18 cellular contexts compared by ENCODE assay signal in the genomic region with DNA sequence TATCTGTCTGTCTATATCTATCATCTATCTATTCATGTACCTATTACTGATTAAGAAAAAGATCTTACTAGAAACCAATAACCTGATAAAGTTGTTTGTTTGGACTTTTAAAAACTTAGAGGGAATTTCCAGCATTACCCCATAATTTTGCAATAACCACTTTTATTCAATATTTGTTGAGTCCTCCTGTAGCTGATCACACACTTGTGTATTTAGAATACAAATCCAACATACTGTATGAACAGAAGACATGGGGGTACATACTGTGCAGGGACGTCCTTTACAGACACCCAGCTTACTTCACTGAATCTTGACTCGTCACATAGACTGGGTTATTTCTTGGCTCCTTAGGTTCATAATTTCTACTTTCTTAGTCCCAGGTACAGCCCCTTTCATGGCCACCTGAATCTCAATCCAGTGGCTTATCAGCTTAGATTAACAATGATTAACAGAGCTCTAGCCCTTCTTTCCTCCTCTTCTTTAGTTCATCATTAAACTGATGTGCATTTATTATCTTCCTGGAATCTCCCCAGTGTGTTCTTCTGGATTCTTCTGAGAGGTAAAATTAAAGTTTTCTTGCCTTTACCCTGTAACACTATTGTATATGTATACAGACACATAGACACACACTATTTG. TPM values are rescaled to one million over a fixed set of nuclear protein-coding genes. Genes with fewer than 3 reads are reported as not detected.
DNase-seq lines count a peak whose midpoint lies in the region; ATAC-seq and TF ChIP-seq lines count a peak whose summit lies in the region.
"Had no signal": no experiment of that assay in that cellular context is flagged by ENCODE, and none has a peak within 500 bp of the region (broad histone marks: within the 10 kb centered on the region; RNA-seq: fewer than 3 reads in every experiment).

No MANE protein-coding gene starts in this region.

- no peaks in the 10 kb centered on the region for H3K27me3 Mint-ChIP-seq in MCF 10A (ENCODE audit: insufficient read depth, unreplicated experiment)

- H3K27ac ChIP-seq in breast epithelium = no peak overlapping the region
- peak overlapping the region; percentile 83 for H3K27ac ChIP-seq in foreskin keratinocyte
- peak overlapping the region; percentile 32 for H3K27ac ChIP-seq in skeletal muscle tissue (ENCODE audit: low read depth, low read length)
- H3K27ac ChIP-seq: 22Rv1, BLaER1 had no signal

- intact Hi-C loops in MCF 10A (cut with micrococcal nuclease) (loop anchor here (2.0 kb wide), 2 partner anchors 25 to 69 kb away; no protein-coding TSS in a partner anchor), breast epithelium (cut with DNase I; ENCODE audit: low total_unique reads) (loop anchor here (10.0 kb wide), 1 partner anchor 337 kb away; no protein-coding TSS in a partner anchor)

- no peak for TF ChIP-seq CTCF in MCF 10A (IDR thresholded peaks at IDR 0.05; ENCODE audit: unreplicated experiment)
- TF ChIP-seq CTCF in breast epithelium (IDR thresholded peaks at IDR 0.05) = no peak
- TF ChIP-seq CTCF in foreskin keratinocyte (conservative IDR thresholded peaks at IDR 0.05) = no peak

- POLR2A ChIA-PET in MCF 10A (lab: Yijun Ruan, JAX) = interaction anchor here (0.6 to 3.9 kb wide), 19 partner anchors 9 to 888 kb away, joined by 3 to 31 read pairs (median 4); a partner anchor contains a TSS

- no peaks in the 10 kb centered on the region for H3K36me3 ChIP-seq in breast epithelium
- no peaks in the 10 kb centered on the region for H3K36me3 ChIP-seq in adipocyte (ENCODE audit: control insufficient read depth, insufficient read depth, low read length, severe bottlenecking)
- no peaks in the 10 kb centered on the region for H3K36me3 ChIP-seq in skeletal muscle tissue (ENCODE audit: control insufficient read depth in 3 of 3, insufficient read depth in 3 of 3, low read length in 3 of 3)
- H3K36me3 ChIP-seq: BLaER1 had no signal

- DNase-seq in MCF 10A (ENCODE audit: unreplicated experiment) (no peak), breast epithelium (ENCODE audit: low spot score in 2 of 2) (no peak), adipocyte (ENCODE audit: low read depth) (no peak), foreskin keratinocyte (no peak), NCI-H2196 (lab: John Stamatoyannopoulos, UW; ENCODE audit: unreplicated experiment) (no peak)
- no peak for DNase-seq in stimulated activated CD4-positive, alpha-beta T cell treated with anti-CD3 and anti-CD28 coated beads, Interleukin-4, amount 100 ng/mL, for 1 hour
- DNase-seq: CD8-positive, alpha-beta T cell; DMS79 treated with DMSO at 0.1 percent for 48 hours; KBM-7; NCI-H1417 treated with DMSO at 0.1 percent for 48 hours; NCI-H2029 treated with DMSO at 0.1 percent for 48 hours; NCI-H2171 treated with DMSO at 0.1 percent for 48 hours; NCI-H748 treated with DMSO at 0.1 percent for 48 hours had no signal

- no peaks in the 10 kb centered on the region for H3K9me3 Mint-ChIP-seq in MCF 10A (ENCODE audit: unreplicated experiment)
- H3K9me3 Mint-ChIP-seq: CD8-positive, alpha-beta T cell had no signal

- peak overlapping the region; percentile 31 for H3K4me3 Mint-ChIP-seq in MCF 10A (ENCODE audit: unreplicated experiment)
- H3K4me3 Mint-ChIP-seq: CD8-positive, alpha-beta T cell had no signal

- no peaks in the 10 kb centered on the region for H3K36me3 Mint-ChIP-seq in MCF 10A (ENCODE audit: insufficient read depth, unreplicated experiment)
- H3K36me3 Mint-ChIP-seq: CD8-positive, alpha-beta T cell had no signal

- H3K27me3 ChIP-seq in breast epithelium (no peaks in the 10 kb centered on the region), adipocyte (replicated peaks; ENCODE audit: control insufficient read depth, insufficient read depth, low read length) (no peaks in the 10 kb centered on the region), foreskin keratinocyte (no peaks in the 10 kb centered on the region), skeletal muscle tissue (ENCODE audit: control insufficient read depth in 3 of 3, insufficient read depth in 3 of 3, low read length in 3 of 3) (no peaks in the 10 kb centered on the region)
- H3K27me3 ChIP-seq: BLaER1 had no signal

- H3K4me3 ChIP-seq in breast epithelium (no peak overlapping the region), adipocyte (ENCODE audit: low read length) (no peak overlapping the region), skeletal muscle tissue (ENCODE audit: low read length in 3 of 3) (no peak overlapping the region)
- H3K4me3 ChIP-seq: BLaER1 had no signal

- ATAC-seq in foreskin keratinocyte (no peak), GM19035 (IDR thresholded peaks at IDR 0.05; ENCODE audit: unreplicated experiment) (no peak)
- ATAC-seq: CD8-positive, alpha-beta T cell had no signal

- H3K9ac ChIP-seq in adipocyte (ENCODE audit: low read length) = peak overlapping the region; percentile 21
- H3K9ac ChIP-seq in skeletal muscle tissue (ENCODE audit: low read depth in 1 of 3, low read length in 3 of 3) = no peak overlapping the region
- H3K9ac ChIP-seq: BLaER1 had no signal

- CTCF ChIA-PET in MCF 10A (lab: Yijun Ruan, JAX) = interaction anchor here (0.6 to 2.0 kb wide), 7 partner anchors 12 to 355 kb away, joined by 3 to 9 read pairs (median 4); no protein-coding TSS in a partner anchor

- no peak for TF ChIP-seq POLR2A in breast epithelium (IDR thresholded peaks at IDR 0.05)

- H3K4me1 Mint-ChIP-seq in MCF 10A (ENCODE audit: insufficient read depth, unreplicated experiment) = peaks cover 43% of the 10 kb centered on the region

- H3K9me3 ChIP-seq in breast epithelium (no peaks in the 10 kb centered on the region), adipocyte (ENCODE audit: control insufficient read depth, low read length) (no peaks in the 10 kb centered on the region), skeletal muscle tissue (ENCODE audit: control insufficient read depth in 3 of 3, low read length in 3 of 3) (no peaks in the 10 kb centered on the region)
- H3K9me3 ChIP-seq: BLaER1 had no signal

- peak overlapping the region; percentile 89 for H3K27ac Mint-ChIP-seq in MCF 10A (ENCODE audit: low read depth, unreplicated experiment)
- H3K27ac Mint-ChIP-seq: CD8-positive, alpha-beta T cell had no signal

- BruUV-seq in MCF 10A (replicated peaks; lab: Mats Ljungman, UMichigan) = TSS peak; percentile 93

- H3K4me1 ChIP-seq in breast epithelium = no peaks in the 10 kb centered on the region
- peaks cover 60% of the 10 kb centered on the region for H3K4me1 ChIP-seq in adipocyte (ENCODE audit: control insufficient read depth, insufficient read depth, low read length)
- H3K4me1 ChIP-seq in foreskin keratinocyte = peaks cover 37% of the 10 kb centered on the region
- H3K4me1 ChIP-seq in skeletal muscle tissue (ENCODE audit: control insufficient read depth in 3 of 3, insufficient read depth in 3 of 3, low read length in 3 of 3) = peaks cover 0 to 3% (median 0%) of the 10 kb centered on the region in 3 donors
- H3K4me1 ChIP-seq: BLaER1 had no signal

RNA-seq across cellular contexts. Expression of a gene that starts 27.4 kb away (rescaled TPM):
- total RNA-seq in MCF 10A (2022) (0.83 and 1.4 TPM in 2 replicates), breast epithelium (1 to 10 TPM; 1.6 to 5.9 (median 3.6) TPM), foreskin keratinocyte (0.46 and 0.71 TPM in 2 replicates), skeletal muscle tissue (2.6 TPM)
- 0.25 and 0.30 TPM in 2 replicates for polyA plus RNA-seq in foreskin keratinocyte
- total RNA-seq: G401 had no signal

Comparison
In these comparisons a context has a peak if more than half of its experiments do, and no peak if none do; other contexts are left out.
1. H3K27ac ChIP-seq: peak in foreskin keratinocyte (single experiment) and skeletal muscle tissue (single experiment); none in breast epithelium (0 of 2).